Comparison of ENCODE assay signal across 14 cellular contexts in the genomic region with DNA sequence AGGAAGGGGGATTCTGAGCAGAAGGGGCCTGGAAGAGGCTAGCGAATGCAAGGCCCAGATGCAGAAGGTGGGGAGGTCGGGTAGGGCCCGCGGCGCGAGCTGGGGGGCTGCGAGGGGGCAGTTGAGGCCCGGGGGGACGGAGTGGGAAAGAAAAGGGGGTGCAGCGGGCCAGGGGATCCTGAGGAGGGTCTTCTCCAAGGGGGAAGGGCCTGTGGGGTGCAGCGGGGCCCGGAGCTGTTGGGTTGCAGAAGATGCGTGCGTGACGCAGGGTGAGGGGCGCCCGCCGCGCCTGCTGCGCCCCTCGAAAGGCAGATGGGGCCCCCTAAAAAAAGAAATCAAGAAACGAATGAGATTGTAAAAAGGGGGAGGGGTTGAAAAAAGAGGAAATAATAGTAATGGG. TPM values are rescaled to one million over a fixed set of nuclear protein-coding genes. Genes with fewer than 3 reads are reported as not detected.
A peak's percentile ranks its signal among the peaks of the same experiment; 100 is the strongest.
DNase-seq lines count a peak whose midpoint lies in the region; ATAC-seq and TF ChIP-seq lines count a peak whose summit lies in the region.
"Had no signal": no experiment of that assay in that cellular context is flagged by ENCODE, and none has a peak within 500 bp of the region (broad histone marks: within the 10 kb centered on the region; RNA-seq: fewer than 3 reads in every experiment).

No MANE protein-coding gene starts in this region.

- H3K9me3 Mint-ChIP-seq in CD4-positive, CD25-positive, alpha-beta regulatory T cell = peaks cover 0 to 2% (median 0%) of the 10 kb centered on the region in 7 donors
- H3K9me3 Mint-ChIP-seq in CD8-positive, alpha-beta memory T cell = no peaks in the 10 kb centered on the region
- H3K9me3 Mint-ChIP-seq in dendritic cell treated with granulocyte-macrophage colony-stimulating factor and Interleukin-4, amounts not matched to agents 40 ng/mL and 50 ng/mL, for 4 days = no peaks in the 10 kb centered on the region
- H3K9me3 Mint-ChIP-seq in GM23338 = no peaks in the 10 kb centered on the region
- no peaks in the 10 kb centered on the region for H3K9me3 Mint-ChIP-seq in activated CD8-positive, alpha-beta memory T cell treated with anti-CD3 and anti-CD28 coated beads, Interleukin-2, amount 10 ng/mL, durations not matched to agents 7 days and 5 days (ENCODE audit: low read depth)
- H3K9me3 Mint-ChIP-seq: HFFc6 had no signal

- H3K27me3 ChIP-seq in CD4-positive, CD25-positive, alpha-beta regulatory T cell (ENCODE audit: control insufficient read depth, insufficient read depth, low read length) = no peaks in the 10 kb centered on the region
- H3K27me3 ChIP-seq in CD8-positive, alpha-beta memory T cell (ENCODE audit: insufficient read depth, low read length, poor library complexity, severe bottlenecking) = no peaks in the 10 kb centered on the region
- no peaks in the 10 kb centered on the region for H3K27me3 ChIP-seq in GM23338 (ENCODE audit: insufficient read depth)
- H3K27me3 ChIP-seq: BLaER1 treated with 17β-estradiol and CSF1 and Interleukin-3, amounts not matched to agents 10 nM and 100 nM had no signal

- H3K9me3 ChIP-seq in CD4-positive, CD25-positive, alpha-beta regulatory T cell (ENCODE audit: control insufficient read depth in 2 of 2, low read length in 2 of 2) = no peaks in the 10 kb centered on the region
- no peaks in the 10 kb centered on the region for H3K9me3 ChIP-seq in CD8-positive, alpha-beta memory T cell (ENCODE audit: low read length)
- H3K9me3 ChIP-seq: BLaER1 treated with 17β-estradiol and CSF1 and Interleukin-3, amounts not matched to agents 10 nM and 100 nM had no signal

- no peaks in the 10 kb centered on the region for H3K79me2 ChIP-seq in GM23338 (replicated peaks; ENCODE audit: insufficient read depth)

- H3K27me3 Mint-ChIP-seq in CD4-positive, CD25-positive, alpha-beta regulatory T cell = peaks cover 14% of the 10 kb centered on the region
- H3K27me3 Mint-ChIP-seq in CD8-positive, alpha-beta memory T cell = no peaks in the 10 kb centered on the region
- H3K27me3 Mint-ChIP-seq in dendritic cell treated with granulocyte-macrophage colony-stimulating factor and Interleukin-4, amounts not matched to agents 40 ng/mL and 50 ng/mL, for 4 days = peaks cover 52% of the 10 kb centered on the region
- H3K27me3 Mint-ChIP-seq in GM23338 (ENCODE audit: insufficient read depth, low read depth, poor library complexity) = peaks cover 11% of the 10 kb centered on the region
- H3K27me3 Mint-ChIP-seq in activated CD8-positive, alpha-beta memory T cell treated with anti-CD3 and anti-CD28 coated beads, Interleukin-2, amount 10 ng/mL, durations not matched to agents 7 days and 5 days = peaks cover 19% of the 10 kb centered on the region

- no peak overlapping the region for H3K27ac Mint-ChIP-seq in CD4-positive, CD25-positive, alpha-beta regulatory T cell
- H3K27ac Mint-ChIP-seq in CD8-positive, alpha-beta memory T cell = peak overlapping the region in 1 of 8 donors; percentile 82
- H3K27ac Mint-ChIP-seq in dendritic cell treated with granulocyte-macrophage colony-stimulating factor and Interleukin-4, amounts not matched to agents 40 ng/mL and 50 ng/mL, for 4 days = peak overlapping the region; percentile 33
- no peak overlapping the region for H3K27ac Mint-ChIP-seq in GM23338
- H3K27ac Mint-ChIP-seq in activated CD8-positive, alpha-beta memory T cell treated with anti-CD3 and anti-CD28 coated beads, Interleukin-2, amount 10 ng/mL, durations not matched to agents 7 days and 5 days = no peak overlapping the region
- H3K27ac Mint-ChIP-seq: HFFc6 had no signal

- H3K4me1 ChIP-seq in CD4-positive, CD25-positive, alpha-beta regulatory T cell (ENCODE audit: control insufficient read depth, insufficient read depth, low read length, poor library complexity, severe bottlenecking) = peaks cover 26% of the 10 kb centered on the region
- H3K4me1 ChIP-seq in CD8-positive, alpha-beta memory T cell (ENCODE audit: insufficient read depth, low read length) = peaks cover 14% of the 10 kb centered on the region
- 0 out of 2 replicates have a peak, but pooled peaks cover 3% of the 10 kb centered on the region for H3K4me1 ChIP-seq in GM23338 (ENCODE audit: insufficient read depth)

- no peaks in the 10 kb centered on the region for H3K36me3 ChIP-seq in CD4-positive, CD25-positive, alpha-beta regulatory T cell (ENCODE audit: control insufficient read depth, insufficient read depth, low read length)
- H3K36me3 ChIP-seq in CD8-positive, alpha-beta memory T cell (ENCODE audit: insufficient read depth, low read length) = no peaks in the 10 kb centered on the region
- H3K36me3 ChIP-seq in GM23338 (ENCODE audit: insufficient read depth) = no peaks in the 10 kb centered on the region
- H3K36me3 ChIP-seq: BLaER1 treated with 17β-estradiol and CSF1 and Interleukin-3, amounts not matched to agents 10 nM and 100 nM had no signal

- H3K4me3 Mint-ChIP-seq in CD4-positive, CD25-positive, alpha-beta regulatory T cell = peak overlapping the region; percentile 47 to 84 (median 60)
- H3K4me3 Mint-ChIP-seq in CD8-positive, alpha-beta memory T cell = peak overlapping the region; percentile 9 to 86 (median 47)
- H3K4me3 Mint-ChIP-seq in dendritic cell treated with granulocyte-macrophage colony-stimulating factor and Interleukin-4, amounts not matched to agents 40 ng/mL and 50 ng/mL, for 4 days = peak overlapping the region; percentile 55
- H3K4me3 Mint-ChIP-seq in GM23338 = no peak overlapping the region
- H3K4me3 Mint-ChIP-seq in activated CD8-positive, alpha-beta memory T cell treated with anti-CD3 and anti-CD28 coated beads, Interleukin-2, amount 10 ng/mL, durations not matched to agents 7 days and 5 days = no peak overlapping the region
- H3K4me3 Mint-ChIP-seq: HFFc6 had no signal

- no peaks in the 10 kb centered on the region for H3K9me2 ChIP-seq in GM23338 (ENCODE audit: insufficient read depth)

- no peak overlapping the region for H3K4me2 ChIP-seq in GM23338

- no peak for TF ChIP-seq CTCF in GM23338 (conservative IDR thresholded peaks at IDR 0.05; ENCODE audit: low read depth in 2 of 2)

- H3K4me1 Mint-ChIP-seq in CD4-positive, CD25-positive, alpha-beta regulatory T cell = peaks cover 7 to 42% (median 21%) of the 10 kb centered on the region in 4 donors
- peaks cover 24 to 37% (median 27%) of the 10 kb centered on the region in 3 donors for H3K4me1 Mint-ChIP-seq in CD8-positive, alpha-beta memory T cell
- peaks cover 13% of the 10 kb centered on the region for H3K4me1 Mint-ChIP-seq in dendritic cell treated with granulocyte-macrophage colony-stimulating factor and Interleukin-4, amounts not matched to agents 40 ng/mL and 50 ng/mL, for 4 days (ENCODE audit: low read depth)
- peaks cover 10% of the 10 kb centered on the region for H3K4me1 Mint-ChIP-seq in GM23338
- H3K4me1 Mint-ChIP-seq in activated CD8-positive, alpha-beta memory T cell treated with anti-CD3 and anti-CD28 coated beads, Interleukin-2, amount 10 ng/mL, durations not matched to agents 7 days and 5 days = peaks cover 17% of the 10 kb centered on the region

- intact Hi-C loops in dendritic cell treated with granulocyte-macrophage colony-stimulating factor and Interleukin-4, amounts not matched to agents 40 ng/mL and 50 ng/mL, for 4 days (cut with micrococcal nuclease) = no loop called here

- no peak for DNase-seq in CD4-positive, CD25-positive, alpha-beta regulatory T cell
- DNase-seq in CD8-positive, alpha-beta memory T cell = no peak
- DNase-seq in skeletal muscle cell (ENCODE audit: low read depth) = no peak
- DNase-seq in GM23338 (ENCODE audit: low spot score) = no peak
- DNase-seq in UCSD-AML1 (lab: John Stamatoyannopoulos, UW; ENCODE audit: unreplicated experiment) = no peak
- DNase-seq in activated CD8-positive, alpha-beta memory T cell treated with anti-CD3 and anti-CD28 coated beads, Interleukin-2, amount 10 ng/mL, durations not matched to agents 7 days and 5 days = no peak
- DNase-seq: HFFc6, mesendoderm, NCI-H510A treated with DMSO at 0.1 percent for 48 hours, SIG-M5 had no signal

- no peaks in the 10 kb centered on the region for H3K36me3 Mint-ChIP-seq in CD4-positive, CD25-positive, alpha-beta regulatory T cell
- no peaks in the 10 kb centered on the region for H3K36me3 Mint-ChIP-seq in CD8-positive, alpha-beta memory T cell
- H3K36me3 Mint-ChIP-seq in dendritic cell treated with granulocyte-macrophage colony-stimulating factor and Interleukin-4, amounts not matched to agents 40 ng/mL and 50 ng/mL, for 4 days (ENCODE audit: low read depth) = no peaks in the 10 kb centered on the region
- H3K36me3 Mint-ChIP-seq in GM23338 (ENCODE audit: low read depth) = no peaks in the 10 kb centered on the region
- no peaks in the 10 kb centered on the region for H3K36me3 Mint-ChIP-seq in activated CD8-positive, alpha-beta memory T cell treated with anti-CD3 and anti-CD28 coated beads, Interleukin-2, amount 10 ng/mL, durations not matched to agents 7 days and 5 days

- H3K27ac ChIP-seq in CD4-positive, CD25-positive, alpha-beta regulatory T cell (ENCODE audit: insufficient read depth, low read length, poor library complexity, severe bottlenecking) = no peak overlapping the region
- no peak overlapping the region for H3K27ac ChIP-seq in CD8-positive, alpha-beta memory T cell (ENCODE audit: low read depth, low read length)
- no peak overlapping the region for H3K27ac ChIP-seq in GM23338 (ENCODE audit: low read depth)
- H3K27ac ChIP-seq: BLaER1 treated with 17β-estradiol and CSF1 and Interleukin-3, amounts not matched to agents 10 nM and 100 nM; epithelial cell of prostate had no signal

- H3K4me3 ChIP-seq in CD4-positive, CD25-positive, alpha-beta regulatory T cell (ENCODE audit: low read depth, low read length) = no peak overlapping the region
- no peak overlapping the region for H3K4me3 ChIP-seq in CD8-positive, alpha-beta memory T cell (ENCODE audit: low read length)
- H3K4me3 ChIP-seq in skeletal muscle cell (ENCODE audit: low read depth, low read length) = peak overlapping the region; percentile 20
- H3K4me3 ChIP-seq in GM23338 = no peak overlapping the region
- H3K4me3 ChIP-seq: BLaER1 treated with 17β-estradiol and CSF1 and Interleukin-3, amounts not matched to agents 10 nM and 100 nM had no signal

- H2AFZ ChIP-seq in GM23338 = no peak overlapping the region

- no peak for ATAC-seq in CD4-positive, CD25-positive, alpha-beta regulatory T cell (ENCODE audit: low read depth in 2 of 2)
- ATAC-seq in GM23338 = no peak
- no peak for ATAC-seq in activated CD8-positive, alpha-beta memory T cell treated with anti-CD3 and anti-CD28 coated beads, Interleukin-2, amount 10 ng/mL, durations not matched to agents 7 days and 5 days

- H3F3A ChIP-seq in GM23338 (replicated peaks; ENCODE audit: low read depth) = 0 out of 2 replicates have a peak, but pooled peaks cover 2% of the 10 kb centered on the region

- POLR2A ChIA-PET in CD8-positive, alpha-beta memory T cell (lab: Charles Lee) = no interaction called here

- H4K20me1 ChIP-seq in GM23338 (replicated peaks; ENCODE audit: insufficient read depth) = no peaks in the 10 kb centered on the region
- H4K20me1 ChIP-seq: BLaER1 treated with 17β-estradiol and CSF1 and Interleukin-3, amounts not matched to agents 10 nM and 100 nM had no signal

- CTCF ChIA-PET in CD8-positive, alpha-beta memory T cell (lab: Charles Lee) = no interaction called here
- CTCF ChIA-PET in activated CD8-positive, alpha-beta memory T cell treated with anti-CD3 and anti-CD28 coated beads, Interleukin-2, amount 10 ng/mL, durations not matched to agents 7 days and 5 days (lab: Charles Lee) = no interaction called here

RNA-seq across cellular contexts. Expression of a gene that starts 0.3 kb away (rescaled TPM):
- total RNA-seq in CD4-positive, CD25-positive, alpha-beta regulatory T cell = 0.52 TPM
- polyA plus RNA-seq in CD4-positive, CD25-positive, alpha-beta regulatory T cell = under 1 TPM in 3 of 4 donors, not detected in 1; 0.07 to 0.42 (median 0.23) TPM
- total RNA-seq in CD8-positive, alpha-beta memory T cell = under 1 TPM; 0.13 to 0.44 TPM
- 0.18 TPM for polyA plus RNA-seq in CD8-positive, alpha-beta memory T cell
- 0.42 TPM in 1 of 2 replicates, not detected in the other for total RNA-seq in GM23338 (2014; rRNA removed; shearing (Covaris generic))
- 0.05 and 0.26 TPM in 2 replicates for polyA plus RNA-seq in GM23338 (2016; fragmentation: Nextera tagmentation; extraction: Ambion mirVana)
- total RNA-seq in activated CD8-positive, alpha-beta memory T cell treated with anti-CD3 and anti-CD28 coated beads, Interleukin-2, amount 10 ng/mL, durations not matched to agents 7 days and 5 days = under 1 TPM; 0.32 to 0.40 TPM
- total RNA-seq: MCF 10A had no signal

RNA-seq across cellular contexts. Expression of a gene that starts 36.3 kb away (rescaled TPM):
- 43.8 TPM for total RNA-seq in CD4-positive, CD25-positive, alpha-beta regulatory T cell
- under 1 TPM; 0.25 to 0.75 (median 0.49) TPM for polyA plus RNA-seq in CD4-positive, CD25-positive, alpha-beta regulatory T cell
- total RNA-seq in CD8-positive, alpha-beta memory T cell = 10 to 100 TPM; 11.5 to 13.9 TPM
- 1.6 TPM for polyA plus RNA-seq in CD8-positive, alpha-beta memory T cell
- 37.7 and 40.1 TPM in 2 replicates for total RNA-seq in GM23338 (2014; rRNA removed; shearing (Covaris generic))
- polyA plus RNA-seq in GM23338 (2016; fragmentation: Nextera tagmentation; extraction: Ambion mirVana) = 7.0 and 8.2 TPM in 2 replicates
- 10 to 100 TPM; 16.6 to 20.7 TPM for total RNA-seq in activated CD8-positive, alpha-beta memory T cell treated with anti-CD3 and anti-CD28 coated beads, Interleukin-2, amount 10 ng/mL, durations not matched to agents 7 days and 5 days

RNA-seq across cellular contexts. Expression of a gene that starts 57.8 kb away (rescaled TPM):
- total RNA-seq in CD4-positive, CD25-positive, alpha-beta regulatory T cell = 155 TPM
- polyA plus RNA-seq in CD4-positive, CD25-positive, alpha-beta regulatory T cell = 100 to 1,000 TPM in 1 of 4 donors, 10 to 100 TPM in 3; 87.3 to 101 (median 92.5) TPM
- total RNA-seq in CD8-positive, alpha-beta memory T cell = 10 to 100 TPM; 77.6 to 78.0 TPM
- 122 TPM for polyA plus RNA-seq in CD8-positive, alpha-beta memory T cell
- 42.9 and 52.0 TPM in 2 replicates for total RNA-seq in GM23338 (2014; rRNA removed; shearing (Covaris generic))
- polyA plus RNA-seq in GM23338 (2016; fragmentation: Nextera tagmentation; extraction: Ambion mirVana) = 72.1 and 74.3 TPM in 2 replicates
- 100 to 1,000 TPM; 102 to 124 TPM for total RNA-seq in activated CD8-positive, alpha-beta memory T cell treated with anti-CD3 and anti-CD28 coated beads, Interleukin-2, amount 10 ng/mL, durations not matched to agents 7 days and 5 days

Comparison
In these comparisons a context has a peak if more than half of its experiments do, and no peak if none do; other contexts are left out.
1. H3K4me3 Mint-ChIP-seq: peak in CD4-positive, CD25-positive, alpha-beta regulatory T cell (4 of 4), CD8-positive, alpha-beta memory T cell (7 of 7) and dendritic cell treated with granulocyte-macrophage colony-stimulating factor and Interleukin-4, amounts not matched to agents 40 ng/mL and 50 ng/mL, for 4 days (single experiment); none in GM23338 (single experiment) and activated CD8-positive, alpha-beta memory T cell treated with anti-CD3 and anti-CD28 coated beads, Interleukin-2, amount 10 ng/mL, durations not matched to agents 7 days and 5 days (single experiment).